1 cellular context compared by ENCODE assay signal in the genomic region with DNA sequence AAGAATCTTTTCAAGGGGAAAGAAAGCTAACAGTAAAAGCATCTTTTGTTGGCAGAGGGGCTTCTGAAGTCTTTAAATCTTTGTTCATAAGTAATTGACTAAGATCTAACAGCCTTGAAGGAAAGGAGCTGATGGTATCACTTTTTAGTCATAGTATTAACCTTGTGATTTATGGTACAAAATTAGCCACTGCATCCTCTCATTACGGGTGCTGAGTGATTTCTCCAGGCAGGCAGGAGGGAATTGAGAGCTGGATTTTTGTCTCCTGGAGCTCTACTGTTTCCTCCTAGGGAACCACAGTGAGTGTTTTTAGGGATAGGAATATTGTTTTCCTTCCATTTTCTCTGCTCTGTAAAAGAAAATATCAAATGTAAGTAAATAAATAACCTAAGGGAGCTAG.
TF ChIP-seq lines count a peak whose summit lies in the region.

No MANE protein-coding gene starts in this region.

TF ChIP-seq in neural cell, 6 proteins besides CTCF, POLR2A, EP300 and RAD21 (continued from another document):
- TF ChIP-seq EZH2 (IDR thresholded peaks at IDR 0.05; ENCODE audit: borderline replicate concordance, insufficient read depth, low read length, poor library complexity, severe bottlenecking), result no peak
